ENCODE assay signal across 9 cellular contexts in genomic region chr7:25496394-25497103, GRCh38.
A peak's percentile ranks its signal among the peaks of the same experiment; 100 is the strongest.
DNase-seq lines count a peak whose midpoint lies in the region; ATAC-seq and TF ChIP-seq lines count a peak whose summit lies in the region.
"Had no signal": no experiment of that assay in that cellular context is flagged by ENCODE, and none has a peak within 500 bp of the region (broad histone marks: within the 10 kb centered on the region; RNA-seq: fewer than 3 reads in every experiment).

No MANE protein-coding gene starts in this region.

- peak; percentile 72 for ATAC-seq in Right ventricle myocardium superior (ENCODE audit: poor library complexity)
- peak; percentile 75 for ATAC-seq in HG03175 (IDR thresholded peaks at IDR 0.05; ENCODE audit: unreplicated experiment)
- ATAC-seq in activated CD8-positive, alpha-beta T cell treated with anti-CD3 and anti-CD28 coated beads, Interleukin-2, amount 10 ng/mL, durations not matched to agents 7 days and 5 days: peak; percentile 49

- H3K36me3 Mint-ChIP-seq in activated CD8-positive, alpha-beta T cell treated with anti-CD3 and anti-CD28 coated beads, Interleukin-2, amount 10 ng/mL, durations not matched to agents 7 days and 5 days (ENCODE audit: low read depth): peaks cover 4% of the 10 kb centered on the region
- H3K36me3 Mint-ChIP-seq in Calu3 (ENCODE audit: insufficient read depth, unreplicated experiment): no peaks in the 10 kb centered on the region

- H3K27ac Mint-ChIP-seq in activated CD8-positive, alpha-beta T cell treated with anti-CD3 and anti-CD28 coated beads, Interleukin-2, amount 10 ng/mL, durations not matched to agents 7 days and 5 days: peak overlapping the region; percentile 89
- H3K27ac Mint-ChIP-seq in Calu3 (ENCODE audit: unreplicated experiment): no peak overlapping the region

- DNase-seq in Right ventricle myocardium superior (no peak), right atrium auricular region (ENCODE audit: low spot score) (no peak), retina (peak; percentile 49), kidney glomerular epithelial cell (lab: John Stamatoyannopoulos, UW) (no peak), NCI-H526 (lab: John Stamatoyannopoulos, UW) (no peak), Calu3 (no peak)
- peak; percentile 46 for DNase-seq in activated CD8-positive, alpha-beta T cell treated with anti-CD3 and anti-CD28 coated beads, Interleukin-2, amount 10 ng/mL, durations not matched to agents 7 days and 5 days
- DNase-seq: DND-41 had no signal

- peaks cover 14% of the 10 kb centered on the region for H3K4me1 Mint-ChIP-seq in activated CD8-positive, alpha-beta T cell treated with anti-CD3 and anti-CD28 coated beads, Interleukin-2, amount 10 ng/mL, durations not matched to agents 7 days and 5 days (ENCODE audit: low read depth)
- H3K4me1 Mint-ChIP-seq in Calu3 (ENCODE audit: low read depth, unreplicated experiment): no peaks in the 10 kb centered on the region

- H3K27me3 Mint-ChIP-seq in activated CD8-positive, alpha-beta T cell treated with anti-CD3 and anti-CD28 coated beads, Interleukin-2, amount 10 ng/mL, durations not matched to agents 7 days and 5 days (ENCODE audit: low read depth): peaks cover 4% of the 10 kb centered on the region
- peaks cover 12% of the 10 kb centered on the region for H3K27me3 Mint-ChIP-seq in Calu3 (ENCODE audit: unreplicated experiment)

- no peaks in the 10 kb centered on the region for H3K27me3 ChIP-seq in right atrium auricular region

- peaks cover 0 to 4% of the 10 kb centered on the region in 2 donors for H3K9me3 ChIP-seq in right atrium auricular region

- CTCF ChIA-PET in activated CD8-positive, alpha-beta T cell treated with anti-CD3 and anti-CD28 coated beads, Interleukin-2, amount 10 ng/mL, durations not matched to agents 7 days and 5 days (lab: Charles Lee): interaction anchor here (0.6 to 1.0 kb wide), 2 partner anchors 69 to 77 kb away, joined by 4 read pairs; no protein-coding TSS in a partner anchor
- CTCF ChIA-PET in Calu3 (lab: Charles Lee): interaction anchor here (0.6 to 1.2 kb wide), 2 partner anchors 8 to 72 kb away, joined by 3 to 4 read pairs; no protein-coding TSS in a partner anchor

- peaks cover 0 to 18% of the 10 kb centered on the region in 2 donors for H3K4me1 ChIP-seq in right atrium auricular region

- BruUV-seq in Calu3 (replicated peaks; lab: Mats Ljungman, UMichigan): no TSS peak

- TF ChIP-seq CTCF in right atrium auricular region (IDR thresholded peaks at IDR 0.05) (no peak), Calu3 (IDR thresholded peaks at IDR 0.05; ENCODE audit: unreplicated experiment) (no peak)

- POLR2A ChIA-PET in activated CD8-positive, alpha-beta T cell treated with anti-CD3 and anti-CD28 coated beads, Interleukin-2, amount 10 ng/mL, durations not matched to agents 7 days and 5 days (lab: Charles Lee): no interaction called here

- H3K9me3 Mint-ChIP-seq in activated CD8-positive, alpha-beta T cell treated with anti-CD3 and anti-CD28 coated beads, Interleukin-2, amount 10 ng/mL, durations not matched to agents 7 days and 5 days (ENCODE audit: insufficient read depth): no peaks in the 10 kb centered on the region
- no peaks in the 10 kb centered on the region for H3K9me3 Mint-ChIP-seq in Calu3 (ENCODE audit: low read depth, unreplicated experiment)

- intact Hi-C loops in Right ventricle myocardium superior (cut with DNase I): no loop called here
- intact Hi-C loops in Calu3 (cut with micrococcal nuclease; ENCODE audit: unreplicated experiment): no loop called here

- no peaks in the 10 kb centered on the region for H3K36me3 ChIP-seq in right atrium auricular region

- H3K27ac ChIP-seq in right atrium auricular region: peak overlapping the region in 1 of 2 donors; percentile 23

- no peak overlapping the region for H3K4me3 ChIP-seq in right atrium auricular region

- peak overlapping the region; percentile 74 for H3K4me3 Mint-ChIP-seq in activated CD8-positive, alpha-beta T cell treated with anti-CD3 and anti-CD28 coated beads, Interleukin-2, amount 10 ng/mL, durations not matched to agents 7 days and 5 days
- no peak overlapping the region for H3K4me3 Mint-ChIP-seq in Calu3 (ENCODE audit: low read depth, unreplicated experiment)

Comparison
In these comparisons a context has a peak if more than half of its experiments do, and no peak if none do; other contexts are left out.
1. DNase-seq: peak in activated CD8-positive, alpha-beta T cell treated with anti-CD3 and anti-CD28 coated beads, Interleukin-2, amount 10 ng/mL, durations not matched to agents 7 days and 5 days (single experiment) and retina (single experiment); none in Right ventricle myocardium superior (single experiment), right atrium auricular region (single experiment), kidney glomerular epithelial cell (single experiment), NCI-H526 (0 of 2) and Calu3 (single experiment).
2. Peak in every context shown above with its lines, with median percentiles within 50 percentile points of each other: ATAC-seq.